Comparison of ENCODE assay signal across 8 cellular contexts in the genomic region with DNA sequence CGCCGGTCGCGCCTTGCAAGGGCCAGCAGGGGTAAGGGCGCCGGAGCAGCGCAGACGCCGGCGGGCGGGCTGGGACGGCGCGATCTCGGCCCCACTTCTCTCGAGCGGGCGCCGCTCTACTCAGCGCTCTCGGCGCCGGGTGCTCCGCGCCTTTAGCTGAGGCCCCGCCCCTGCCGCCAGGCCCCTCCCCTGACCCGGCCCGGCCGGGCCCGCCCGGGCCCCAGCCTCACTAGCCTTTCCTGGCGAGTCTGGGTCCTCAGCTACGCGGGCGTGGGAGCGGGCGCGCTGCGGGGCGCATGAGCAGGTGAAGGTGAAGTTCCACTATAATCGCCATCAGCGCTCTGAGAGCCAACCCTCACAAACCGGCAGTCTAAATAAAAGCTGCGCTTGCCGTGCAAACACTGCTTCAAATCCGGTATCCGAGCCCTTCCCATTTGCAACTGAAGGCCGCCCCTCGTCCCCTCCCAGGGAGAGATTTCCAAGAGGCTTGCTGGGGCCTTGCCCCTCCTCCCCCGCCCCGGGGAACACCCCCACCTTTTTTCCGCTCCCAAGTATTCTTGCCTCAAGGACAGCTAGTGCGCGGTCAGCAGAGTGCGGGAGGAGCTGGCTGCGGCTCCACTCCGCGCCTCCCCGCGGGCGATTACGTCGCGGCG. TPM values are rescaled to one million over a fixed set of nuclear protein-coding genes. Genes with fewer than 3 reads are reported as not detected.
DNase-seq lines count a peak whose midpoint lies in the region; ATAC-seq and TF ChIP-seq lines count a peak whose summit lies in the region.

TSS of gene RPP25 (minus strand) at position 125 of the 653 bp plus-strand sequence. CDS start 189 bp downstream, outside the sequence.

- no peak within 1 kb of the TSS for H3K9ac ChIP-seq in muscle layer of colon (ENCODE audit: low read length)

- WGBS in esophagus squamous epithelium, 2 donors = 0% methylated on average over 1 of the region's 66 CpGs; no CpG with 5 or more reads in 1 of the 2 donors

- ATAC-seq in GM19025 (IDR thresholded peaks at IDR 0.05; ENCODE audit: low read depth, unreplicated experiment) = peak; percentile 90
- ATAC-seq in HG03432 (IDR thresholded peaks at IDR 0.05; ENCODE audit: unreplicated experiment) = peak; percentile 85

- peak in 2 of 4 donors; percentile 73 to 80 for TF ChIP-seq POLR2A in esophagus squamous epithelium (IDR thresholded peaks at IDR 0.05)

- no peaks in the 10 kb centered on the region for H3K9me3 ChIP-seq in esophagus squamous epithelium
- H3K9me3 ChIP-seq in muscle layer of colon (ENCODE audit: low read length) = no peaks in the 10 kb centered on the region

- H3K4me1 ChIP-seq in esophagus squamous epithelium = peaks cover 46 to 78% (median 47%) of the 10 kb centered on the region in 3 donors
- peaks cover 21% of the 10 kb centered on the region for H3K4me1 ChIP-seq in muscle layer of colon (ENCODE audit: insufficient read depth, low read length)

- H3K27me3 ChIP-seq in esophagus squamous epithelium (peaks cover 0 to 37% (median 0%) of the 10 kb centered on the region in 4 donors), muscle layer of colon (ENCODE audit: control insufficient read depth in 1 of 2, insufficient read depth in 2 of 2, low read length in 2 of 2) (peaks cover 29 to 55% of the 10 kb centered on the region in 2 donors)

- peak within 1 kb of the TSS; percentile 79 to 90 (median 88) for H3K27ac ChIP-seq in esophagus squamous epithelium
- H3K27ac ChIP-seq in muscle layer of colon (ENCODE audit: low read depth, low read length) = peak within 1 kb of the TSS; percentile 58

- intact Hi-C loops in esophagus squamous epithelium (cut with DNase I) = no loop called here

- peak within 1 kb of the TSS; percentile 54 for H3K4me3 ChIP-seq in AG09309 (ENCODE audit: control insufficient read depth, low read depth, low read length)
- H3K4me3 ChIP-seq in esophagus squamous epithelium = peak within 1 kb of the TSS; percentile 61 to 88 (median 66)
- H3K4me3 ChIP-seq in muscle layer of colon (ENCODE audit: low read depth in 1 of 2, low read length in 2 of 2) = peak within 1 kb of the TSS; percentile 52 to 70

- DNase-seq in AG09309 (ENCODE audit: low read depth) (no peak), NOMO-1 treated with DMSO at 0.1 percent for 48 hours (lab: John Stamatoyannopoulos, UW; ENCODE audit: unreplicated experiment) (peak; percentile 62), esophagus squamous epithelium (lab: John Stamatoyannopoulos, UW) (no peak)
- peak; percentile 83 to 89 for DNase-seq in activated T-cell treated with anti-CD3 and anti-CD28 coated beads, Interleukin-2, amount 50 U/mL, for 48 hours
- peak; percentile 88 for DNase-seq in stimulated activated CD8-positive, alpha-beta memory T cell treated with anti-CD3 and anti-CD28 coated beads, Interleukin-4, amount 100 ng/mL, for 48 hours

- TF ChIP-seq CTCF in AG09309 (IDR thresholded peaks at IDR 0.05; ENCODE audit: control insufficient read depth, insufficient read depth, low read depth, low read length, missing control alignments) = no peak
- no peak for TF ChIP-seq CTCF in esophagus squamous epithelium (IDR thresholded peaks at IDR 0.05)

- H3K36me3 ChIP-seq in esophagus squamous epithelium (no peaks in the 10 kb centered on the region), muscle layer of colon (ENCODE audit: insufficient read depth, low read length) (no peaks in the 10 kb centered on the region)

RNA-seq across cellular contexts. Expression of gene RPP25, which starts in this region (rescaled TPM):
- total RNA-seq in esophagus squamous epithelium = 10 to 100 TPM in 3 of 4 donors, 1 to 10 TPM in 1; 5.8 to 12.5 (median 12.3) TPM

Comparison
In these comparisons a context has a peak if more than half of its experiments do, and no peak if none do; other contexts are left out.
1. DNase-seq: peak in NOMO-1 treated with DMSO at 0.1 percent for 48 hours (single experiment), activated T-cell treated with anti-CD3 and anti-CD28 coated beads, Interleukin-2, amount 50 U/mL, for 48 hours (2 of 2) and stimulated activated CD8-positive, alpha-beta memory T cell treated with anti-CD3 and anti-CD28 coated beads, Interleukin-4, amount 100 ng/mL, for 48 hours (single experiment); none in AG09309 (single experiment) and esophagus squamous epithelium (single experiment).
2. Peak in every context shown above with its lines, with median percentiles within 50 percentile points of each other: H3K4me3 ChIP-seq.